Comparison of ENCODE assay signal across 28 cellular contexts in the genomic region with DNA sequence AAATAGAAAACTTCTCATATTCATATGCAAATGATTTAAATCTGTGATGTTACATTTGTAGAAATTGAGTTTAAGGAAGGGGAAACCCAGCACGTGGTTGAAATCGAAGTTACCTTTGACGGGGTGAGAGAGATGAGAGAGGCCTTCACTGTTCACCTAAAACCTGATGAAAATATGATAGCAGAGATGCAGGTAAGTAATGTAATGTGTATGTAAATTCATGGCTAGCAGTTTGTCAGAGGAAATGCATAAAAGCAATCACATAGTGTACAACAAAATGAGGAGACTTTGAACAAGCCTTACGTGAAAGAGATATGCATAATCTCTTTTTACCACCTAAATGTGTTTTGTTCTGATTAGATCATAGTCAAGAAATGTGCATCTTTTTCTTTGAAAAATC.
A peak's percentile ranks its signal among the peaks of the same experiment; 100 is the strongest.
DNase-seq lines count a peak whose midpoint lies in the region; ATAC-seq, FAIRE-seq and TF ChIP-seq lines count a peak whose summit lies in the region.
"Had no signal": no experiment of that assay in that cellular context is flagged by ENCODE, and none has a peak within 500 bp of the region (broad histone marks: within the 10 kb centered on the region; RNA-seq: fewer than 3 reads in every experiment).

No MANE protein-coding gene starts in this region.

- no peaks in the 10 kb centered on the region for H3K36me3 ChIP-seq in GM23338 (ENCODE audit: insufficient read depth)
- H3K36me3 ChIP-seq in GM12878 (ENCODE audit: control insufficient read depth in 2 of 2, insufficient read depth in 2 of 2, low read length in 1 of 2) = no peaks in the 10 kb centered on the region
- H3K36me3 ChIP-seq in osteoblast (ENCODE audit: insufficient read depth, low read length) = no peaks in the 10 kb centered on the region
- H3K36me3 ChIP-seq: BE2C, BLaER1 had no signal

- H3K79me2 ChIP-seq in GM23338 (replicated peaks; ENCODE audit: insufficient read depth) = no peaks in the 10 kb centered on the region
- no peaks in the 10 kb centered on the region for H3K79me2 ChIP-seq in GM12878 (ENCODE audit: control insufficient read depth, insufficient read depth, low read length)
- H3K79me2 ChIP-seq in osteoblast (ENCODE audit: insufficient read depth, low read length) = no peaks in the 10 kb centered on the region

- peaks cover 7% of the 10 kb centered on the region for H3K27me3 Mint-ChIP-seq in activated T-cell treated with anti-CD3 and anti-CD28 coated beads, Interleukin-2, amount 50 U/mL, for 72 hours (ENCODE audit: low read depth)
- H3K27me3 Mint-ChIP-seq in GM23338 (ENCODE audit: insufficient read depth, low read depth, poor library complexity) = no peaks in the 10 kb centered on the region
- H3K27me3 Mint-ChIP-seq in WTC11 (ENCODE audit: low read depth) = no peaks in the 10 kb centered on the region
- H3K27me3 Mint-ChIP-seq: CD4-positive, CD25-positive, alpha-beta regulatory T cell had no signal

- WGBS in GM12878 (ENCODE audit: insufficient coverage, insufficient replicate concordance, low lambda C conversion rate, missing lambda C conversion rate) = 44% methylated on average over 4 of the region's 4 CpGs

- no peak for TF ChIP-seq EP300 in GM12878 (IDR thresholded peaks at IDR 0.05; ENCODE audit: borderline replicate concordance in 1 of 2, control insufficient read depth in 1 of 2, low read depth in 2 of 2, low read length in 2 of 2)

- intact Hi-C loops in GM12878 (cut with micrococcal nuclease; ENCODE audit: unreplicated experiment) = no loop called here

- POLR2A ChIA-PET in WTC11 (lab: Charles Lee) = no interaction called here
- POLR2A ChIA-PET in GM12878 (lab: Charles Lee) = no interaction called here

- TF ChIP-seq RAD21 in GM12878 (IDR thresholded peaks at IDR 0.05; ENCODE audit: insufficient read depth, low read depth, low read length) = no peak

- no peaks in the 10 kb centered on the region for H3K9me2 ChIP-seq in GM23338 (ENCODE audit: insufficient read depth)

- H3K9me3 ChIP-seq in GM12878 (replicated peaks; ENCODE audit: control insufficient read depth, insufficient read depth, low read length) (no peaks in the 10 kb centered on the region), osteoblast (ENCODE audit: low read depth, low read length) (no peaks in the 10 kb centered on the region)
- H3K9me3 ChIP-seq: BE2C, BLaER1 had no signal

- no peak overlapping the region for H3K27ac ChIP-seq in GM23338 (ENCODE audit: low read depth)
- H3K27ac ChIP-seq in GM12878 (ENCODE audit: control insufficient read depth, insufficient read depth) = no peak overlapping the region
- no peak overlapping the region for H3K27ac ChIP-seq in osteoblast (ENCODE audit: low read depth, low read length)
- H3K27ac ChIP-seq: BLaER1 had no signal

- H3K4me2 ChIP-seq in GM23338 = no peak overlapping the region
- no peak overlapping the region for H3K4me2 ChIP-seq in GM12878 (ENCODE audit: control insufficient read depth, insufficient read depth)
- no peak overlapping the region for H3K4me2 ChIP-seq in osteoblast (ENCODE audit: insufficient read depth, low read length)
- H3K4me2 ChIP-seq: BLaER1 had no signal

- TF ChIP-seq CTCF in GM23338 (conservative IDR thresholded peaks at IDR 0.05; ENCODE audit: low read depth in 2 of 2) = no peak
- no peak for TF ChIP-seq CTCF in WTC11 (IDR thresholded peaks at IDR 0.05)
- no peak for TF ChIP-seq CTCF in GM12878 (IDR thresholded peaks at IDR 0.05 in 2 of 3, conservative IDR thresholded peaks at IDR 0.05 in 1 of 3; ENCODE audit: control insufficient read depth in 2 of 3, extremely low read depth in 1 of 3, insufficient read depth in 1 of 3, low read depth in 3 of 3, low read length in 3 of 3)
- no peak for TF ChIP-seq CTCF in osteoblast (IDR thresholded peaks at IDR 0.05; ENCODE audit: extremely low read depth, low read depth, low read length)

- TF ChIP-seq POLR2A in GM12878 (IDR thresholded peaks at IDR 0.05; ENCODE audit: low read depth, low read length) = no peak

- no peaks in the 10 kb centered on the region for H4K20me1 ChIP-seq in GM23338 (replicated peaks; ENCODE audit: insufficient read depth)
- H4K20me1 ChIP-seq in GM12878 (ENCODE audit: control insufficient read depth, insufficient read depth) = no peaks in the 10 kb centered on the region
- H4K20me1 ChIP-seq in osteoblast (ENCODE audit: insufficient read depth, low read length) = no peaks in the 10 kb centered on the region
- H4K20me1 ChIP-seq: BLaER1 had no signal

- H3K4me3 ChIP-seq in GM23338 = no peak overlapping the region
- no peak overlapping the region for H3K4me3 ChIP-seq in GM12878
- no peak overlapping the region for H3K4me3 ChIP-seq in osteoblast (ENCODE audit: insufficient read depth, low read length)
- H3K4me3 ChIP-seq: BLaER1 had no signal

- no peak for FAIRE-seq in GM12878 (lab: Jason Lieb, UNC)
- FAIRE-seq: A204.1, GM12891, GM18507 had no signal

- H3K36me3 Mint-ChIP-seq in activated T-cell treated with anti-CD3 and anti-CD28 coated beads, Interleukin-2, amount 50 U/mL, for 72 hours (ENCODE audit: insufficient read depth in 2 of 2) = no peaks in the 10 kb centered on the region
- H3K36me3 Mint-ChIP-seq in GM23338 (ENCODE audit: low read depth) = peaks cover 5% of the 10 kb centered on the region; the same call in 1 of the 3 replicates
- peaks cover 12% of the 10 kb centered on the region for H3K36me3 Mint-ChIP-seq in WTC11
- H3K36me3 Mint-ChIP-seq: CD14-positive monocyte; CD4-positive, alpha-beta memory T cell; CD4-positive, CD25-positive, alpha-beta regulatory T cell; CD8-positive, alpha-beta memory T cell had no signal

- H3K9ac ChIP-seq in GM12878 (ENCODE audit: control insufficient read depth, insufficient read depth, low read length) = no peak overlapping the region
- H3K9ac ChIP-seq: BLaER1 had no signal

- in situ Hi-C loops in GM12878 (cut with MboI) (no loop called here), KBM-7 (cut with MboI; ENCODE audit: low pct_unique_long_range_greater_than_20kb, low sequenced_read_pairs) (no loop called here)

- SMC1A ChIA-PET in GM12878 (lab: Charles Lee; ENCODE audit: uncharacterized antibody, unreplicated experiment) = no interaction called here

- H3K27me3 ChIP-seq in GM23338 (ENCODE audit: insufficient read depth) (no peaks in the 10 kb centered on the region), GM12878 (replicated peaks in 1 of 2; ENCODE audit: control insufficient read depth in 2 of 2, insufficient read depth in 2 of 2, low read length in 1 of 2) (no peaks in the 10 kb centered on the region), osteoblast (ENCODE audit: insufficient read depth, low read length) (no peaks in the 10 kb centered on the region)
- H3K27me3 ChIP-seq: BE2C, BLaER1 had no signal

- DNase-seq in activated T-cell treated with anti-CD3 and anti-CD28 coated beads, Interleukin-2, amount 50 U/mL, for 72 hours = no peak
- no peak for DNase-seq in activated T-cell treated with anti-CD3 and anti-CD28 coated beads, Interleukin-2, amount 50 U/mL, for 1 hour
- DNase-seq in GM23338 (ENCODE audit: low spot score) (no peak), WTC11 (ENCODE audit: low spot score) (no peak), GM12878 (ENCODE audit: low read depth, low spot score) (no peak), osteoblast (ENCODE audit: insufficient read length, low spot score, missing footprints) (no peak), NOMO-1 treated with DMSO at 0.1 percent for 48 hours (lab: John Stamatoyannopoulos, UW; ENCODE audit: unreplicated experiment) (no peak), KBM-7 (no peak)
- DNase-seq: 8988T; ACHN; BE2C; C1 segment of cervical spinal cord; CD4-positive, alpha-beta memory T cell; CD4-positive, CD25-positive, alpha-beta regulatory T cell; CD8-positive, alpha-beta memory T cell; COR-L47; DMS 273 treated with DMSO at 0.1 percent for 48 hours; DMS153; DMS53; DMS79; DND-41; EL; GDM1 had no signal

- BruUV-seq in GM12878 (replicated peaks; lab: Mats Ljungman, UMichigan) = no TSS peak

- no peaks in the 10 kb centered on the region for H3K4me1 Mint-ChIP-seq in activated T-cell treated with anti-CD3 and anti-CD28 coated beads, Interleukin-2, amount 50 U/mL, for 72 hours (ENCODE audit: low read depth)
- peaks cover 12% of the 10 kb centered on the region for H3K4me1 Mint-ChIP-seq in GM23338
- peaks cover 15% of the 10 kb centered on the region for H3K4me1 Mint-ChIP-seq in WTC11
- H3K4me1 Mint-ChIP-seq: CD14-positive monocyte; CD4-positive, CD25-positive, alpha-beta regulatory T cell had no signal

- RAD21 ChIA-PET in GM12878 (lab: Charles Lee; ENCODE audit: unreplicated experiment) = no interaction called here

- H3K4me1 ChIP-seq in GM23338 (ENCODE audit: insufficient read depth) = peaks cover 12% of the 10 kb centered on the region; the same call in 1 of the 2 replicates
- H3K4me1 ChIP-seq in GM12878 (ENCODE audit: control insufficient read depth, insufficient read depth, low read length) = no peaks in the 10 kb centered on the region
- H3K4me1 ChIP-seq in osteoblast (ENCODE audit: insufficient read depth, low read length) = no peaks in the 10 kb centered on the region
- H3K4me1 ChIP-seq: BE2C, BLaER1 had no signal

- no peaks in the 10 kb centered on the region for H3F3A ChIP-seq in GM23338 (replicated peaks; ENCODE audit: low read depth)

- CTCF ChIA-PET in WTC11 (lab: Charles Lee) = no interaction called here
- CTCF ChIA-PET in GM12878 (lab: Yijun Ruan, JAX) = interaction anchor here (1.4 to 1.6 kb wide), 2 partner anchors 11 to 34 kb away, joined by 3 read pairs; no protein-coding TSS in a partner anchor

- H3K4me3 Mint-ChIP-seq in activated T-cell treated with anti-CD3 and anti-CD28 coated beads, Interleukin-2, amount 50 U/mL, for 72 hours = no peak overlapping the region
- H3K4me3 Mint-ChIP-seq in GM23338 (no peak overlapping the region), WTC11 (no peak overlapping the region)
- H3K4me3 Mint-ChIP-seq: CD14-positive monocyte; CD4-positive, alpha-beta memory T cell; CD4-positive, CD25-positive, alpha-beta regulatory T cell; CD8-positive, alpha-beta memory T cell had no signal

- H3K27ac Mint-ChIP-seq in activated T-cell treated with anti-CD3 and anti-CD28 coated beads, Interleukin-2, amount 50 U/mL, for 72 hours = no peak overlapping the region
- H3K27ac Mint-ChIP-seq in GM23338 = 0 out of 2 replicates have a peak overlapping the region, but pooled peaks have one; percentile 72
- peak overlapping the region; percentile 57; the same call in 1 of the 2 replicates for H3K27ac Mint-ChIP-seq in WTC11
- H3K27ac Mint-ChIP-seq: CD14-positive monocyte; CD4-positive, alpha-beta memory T cell; CD4-positive, CD25-positive, alpha-beta regulatory T cell; CD8-positive, alpha-beta memory T cell had no signal

- ATAC-seq in activated T-cell treated with anti-CD3 and anti-CD28 coated beads, Interleukin-2, amount 50 U/mL, for 72 hours (replicated peaks in 1 of 2) = peak; percentile 24 to 38
- ATAC-seq in GM23338 (no peak), WTC11 (no peak), GM12878 (peak; percentile 37)

- H2AFZ ChIP-seq in GM23338 = no peak overlapping the region
- no peak overlapping the region for H2AFZ ChIP-seq in GM12878 (ENCODE audit: control insufficient read depth, low read depth, low read length)
- no peak overlapping the region for H2AFZ ChIP-seq in osteoblast (ENCODE audit: low read length)

- H3K9me3 Mint-ChIP-seq in activated T-cell treated with anti-CD3 and anti-CD28 coated beads, Interleukin-2, amount 50 U/mL, for 72 hours = no peaks in the 10 kb centered on the region
- H3K9me3 Mint-ChIP-seq in GM23338 (no peaks in the 10 kb centered on the region), WTC11 (no peaks in the 10 kb centered on the region)
- H3K9me3 Mint-ChIP-seq: CD4-positive, alpha-beta memory T cell; CD8-positive, alpha-beta memory T cell had no signal

TF ChIP-seq in GM12878, 131 proteins besides CTCF, POLR2A, EP300 and RAD21 (continues in another document):
- TF ChIP-seq ZNF622 (IDR thresholded peaks at IDR 0.05) = no peak

Comparison
In these comparisons a context has a peak if more than half of its experiments do, and no peak if none do; other contexts are left out.
1. ATAC-seq: peak in activated T-cell treated with anti-CD3 and anti-CD28 coated beads, Interleukin-2, amount 50 U/mL, for 72 hours (2 of 2) and GM12878 (single experiment); none in GM23338 (single experiment) and WTC11 (single experiment).